ENCODE assay signal across 8 cellular contexts in the genomic region with DNA sequence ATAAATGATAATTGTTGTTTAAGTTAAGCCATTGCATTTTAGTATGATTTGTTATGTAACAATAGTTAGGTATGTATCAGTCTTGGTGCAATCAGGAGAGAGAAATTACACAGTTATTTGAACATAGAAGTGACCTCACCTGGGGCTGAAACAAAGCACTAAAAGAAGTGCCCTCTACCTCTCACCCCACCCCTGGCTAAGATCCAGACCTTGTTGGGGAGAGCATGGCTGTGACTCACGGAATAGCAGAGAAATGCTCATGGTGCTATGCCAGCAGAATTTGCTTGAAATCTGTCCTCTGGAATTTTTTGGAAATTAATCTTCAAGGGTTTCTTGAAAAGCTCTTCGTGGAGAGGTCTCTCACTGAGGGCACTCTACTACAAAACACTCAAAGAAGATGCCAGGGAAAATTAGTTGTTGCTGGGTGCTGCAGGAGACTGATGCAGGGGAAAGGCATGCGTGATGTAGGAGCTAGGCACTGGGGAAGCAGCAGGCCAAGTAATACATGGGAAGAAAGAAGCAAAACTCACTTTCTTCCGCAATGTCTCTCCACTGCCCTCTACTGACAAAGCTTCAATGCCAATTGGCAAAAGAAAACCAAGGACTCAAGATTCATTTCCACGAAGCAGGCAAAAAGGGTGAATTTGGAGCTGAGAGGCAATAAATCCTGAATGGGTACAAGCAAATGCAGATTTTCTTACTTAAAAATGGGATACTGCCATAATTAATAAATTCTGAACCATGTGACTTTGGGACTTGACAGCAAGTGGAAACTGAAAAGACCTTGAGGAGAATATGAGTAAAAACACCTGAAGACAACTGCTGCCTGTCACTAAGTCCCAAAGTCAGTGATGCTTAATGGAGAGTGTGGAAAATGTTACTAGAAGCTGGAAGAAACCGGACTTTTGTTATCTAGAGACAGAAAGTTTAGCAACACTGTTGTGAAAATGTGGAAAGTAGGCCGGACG.
DNase-seq lines count a peak whose midpoint lies in the region; ATAC-seq and TF ChIP-seq lines count a peak whose summit lies in the region.

No MANE protein-coding gene starts in this region.

- H3K4me3 ChIP-seq in cardiac fibroblast (replicated peaks in 1 of 2; ENCODE audit: low read depth in 2 of 2, low read length in 2 of 2): no peak overlapping the region

- intact Hi-C loops in activated T-helper 2 cell treated with anti-CD3 and anti-CD28 coated beads, Interferon-gamma antibody, Interleukin-2, Interleukin-4, amounts not matched to agents 10 μg/mL and 5 μg/mL and 100 μg/mL, durations not matched to agents 14 hours and 24 hours and 36 hours (cut with micrococcal nuclease): loop anchor here (2.0 to 10.0 kb wide), 4 partner anchors 90 to 420 kb away; partner anchors contain the start of gene POM121L2

- H3K27ac Mint-ChIP-seq in activated naive CD4-positive, alpha-beta T cell treated with anti-CD3 and anti-CD28 coated beads, Interleukin-2, amount 10 ng/mL, durations not matched to agents 7 days and 5 days: no peak overlapping the region
- no peak overlapping the region for H3K27ac Mint-ChIP-seq in osteocyte (ENCODE audit: unreplicated experiment)
- no peak overlapping the region for H3K27ac Mint-ChIP-seq in activated T-helper 2 cell treated with anti-CD3 and anti-CD28 coated beads, Interferon-gamma antibody, Interleukin-2, Interleukin-4, amounts not matched to agents 10 μg/mL and 5 μg/mL and 100 μg/mL, durations not matched to agents 14 hours and 24 hours and 36 hours
- no peak overlapping the region for H3K27ac Mint-ChIP-seq in glutamatergic neuron (ENCODE audit: unreplicated experiment)

- peaks cover 14% of the 10 kb centered on the region for H3K4me1 Mint-ChIP-seq in activated naive CD4-positive, alpha-beta T cell treated with anti-CD3 and anti-CD28 coated beads, Interleukin-2, amount 10 ng/mL, durations not matched to agents 7 days and 5 days
- H3K4me1 Mint-ChIP-seq in osteocyte (ENCODE audit: unreplicated experiment) (peaks cover 16% of the 10 kb centered on the region), glutamatergic neuron (ENCODE audit: low read depth, unreplicated experiment) (no peaks in the 10 kb centered on the region)
- peaks cover 20% of the 10 kb centered on the region for H3K4me1 Mint-ChIP-seq in activated T-helper 2 cell treated with anti-CD3 and anti-CD28 coated beads, Interferon-gamma antibody, Interleukin-2, Interleukin-4, amounts not matched to agents 10 μg/mL and 5 μg/mL and 100 μg/mL, durations not matched to agents 14 hours and 24 hours and 36 hours (ENCODE audit: low read depth)

- TF ChIP-seq CTCF in cardiac fibroblast (IDR thresholded peaks at IDR 0.05; ENCODE audit: low read depth, low read length): peak; percentile 87
- peak; percentile 59 for TF ChIP-seq CTCF in osteocyte (IDR thresholded peaks at IDR 0.05)
- TF ChIP-seq CTCF in glutamatergic neuron (IDR thresholded peaks at IDR 0.05; ENCODE audit: partially characterized antibody, unreplicated experiment): no peak

- peak; percentile 30 for DNase-seq in activated naive CD4-positive, alpha-beta T cell treated with anti-CD3 and anti-CD28 coated beads, Interleukin-2, amount 10 ng/mL, durations not matched to agents 7 days and 5 days
- no peak for DNase-seq in activated naive CD4-positive, alpha-beta T cell treated with anti-CD3 and anti-CD28 coated beads, Interleukin-2, amount 50 U/mL, for 16 hours
- DNase-seq in NCI-H146 (lab: John Stamatoyannopoulos, UW): peak; percentile 17
- DNase-seq in cardiac fibroblast (ENCODE audit: low read depth in 2 of 2): peak; percentile 81 to 88
- DNase-seq in osteocyte (ENCODE audit: extremely low spot score, unreplicated experiment): no peak
- no peak for DNase-seq in activated T-helper 2 cell treated with anti-CD3 and anti-CD28 coated beads, Interferon-gamma antibody, Interleukin-2, Interleukin-4, amounts not matched to agents 10 μg/mL and 5 μg/mL and 100 μg/mL, durations not matched to agents 14 hours and 24 hours and 36 hours (ENCODE audit: low spot score)
- DNase-seq in glutamatergic neuron: no peak

- H3K9me3 Mint-ChIP-seq in activated naive CD4-positive, alpha-beta T cell treated with anti-CD3 and anti-CD28 coated beads, Interleukin-2, amount 10 ng/mL, durations not matched to agents 7 days and 5 days: no peaks in the 10 kb centered on the region
- H3K9me3 Mint-ChIP-seq in osteocyte (ENCODE audit: unreplicated experiment) (no peaks in the 10 kb centered on the region), glutamatergic neuron (ENCODE audit: unreplicated experiment) (peaks cover 5% of the 10 kb centered on the region)
- H3K9me3 Mint-ChIP-seq in activated T-helper 2 cell treated with anti-CD3 and anti-CD28 coated beads, Interferon-gamma antibody, Interleukin-2, Interleukin-4, amounts not matched to agents 10 μg/mL and 5 μg/mL and 100 μg/mL, durations not matched to agents 14 hours and 24 hours and 36 hours: no peaks in the 10 kb centered on the region

- no peak overlapping the region for H3K4me3 Mint-ChIP-seq in activated naive CD4-positive, alpha-beta T cell treated with anti-CD3 and anti-CD28 coated beads, Interleukin-2, amount 10 ng/mL, durations not matched to agents 7 days and 5 days
- H3K4me3 Mint-ChIP-seq in osteocyte (ENCODE audit: unreplicated experiment) (no peak overlapping the region), glutamatergic neuron (ENCODE audit: unreplicated experiment) (no peak overlapping the region)
- H3K4me3 Mint-ChIP-seq in activated T-helper 2 cell treated with anti-CD3 and anti-CD28 coated beads, Interferon-gamma antibody, Interleukin-2, Interleukin-4, amounts not matched to agents 10 μg/mL and 5 μg/mL and 100 μg/mL, durations not matched to agents 14 hours and 24 hours and 36 hours (ENCODE audit: low read depth): no peak overlapping the region

- peaks cover 1% of the 10 kb centered on the region for H3K36me3 Mint-ChIP-seq in activated naive CD4-positive, alpha-beta T cell treated with anti-CD3 and anti-CD28 coated beads, Interleukin-2, amount 10 ng/mL, durations not matched to agents 7 days and 5 days
- H3K36me3 Mint-ChIP-seq in osteocyte (ENCODE audit: unreplicated experiment) (no peaks in the 10 kb centered on the region), glutamatergic neuron (ENCODE audit: unreplicated experiment) (no peaks in the 10 kb centered on the region)
- H3K36me3 Mint-ChIP-seq in activated T-helper 2 cell treated with anti-CD3 and anti-CD28 coated beads, Interferon-gamma antibody, Interleukin-2, Interleukin-4, amounts not matched to agents 10 μg/mL and 5 μg/mL and 100 μg/mL, durations not matched to agents 14 hours and 24 hours and 36 hours (ENCODE audit: low read depth): no peaks in the 10 kb centered on the region

- no peak for ATAC-seq in HG03095 (IDR thresholded peaks at IDR 0.05; ENCODE audit: unreplicated experiment)

- peaks cover 58% of the 10 kb centered on the region for H3K27me3 Mint-ChIP-seq in activated naive CD4-positive, alpha-beta T cell treated with anti-CD3 and anti-CD28 coated beads, Interleukin-2, amount 10 ng/mL, durations not matched to agents 7 days and 5 days
- H3K27me3 Mint-ChIP-seq in osteocyte (ENCODE audit: unreplicated experiment): peaks cover 17% of the 10 kb centered on the region
- H3K27me3 Mint-ChIP-seq in activated T-helper 2 cell treated with anti-CD3 and anti-CD28 coated beads, Interferon-gamma antibody, Interleukin-2, Interleukin-4, amounts not matched to agents 10 μg/mL and 5 μg/mL and 100 μg/mL, durations not matched to agents 14 hours and 24 hours and 36 hours (ENCODE audit: low read depth): peaks cover 36% of the 10 kb centered on the region
- H3K27me3 Mint-ChIP-seq in glutamatergic neuron (ENCODE audit: unreplicated experiment): peaks cover 8% of the 10 kb centered on the region

- CTCF ChIA-PET in activated naive CD4-positive, alpha-beta T cell treated with anti-CD3 and anti-CD28 coated beads, Interleukin-2, amount 10 ng/mL, durations not matched to agents 7 days and 5 days (lab: Charles Lee): interaction anchor here (0.8 to 2.2 kb wide), 11 partner anchors 8 to 445 kb away, joined by 3 to 18 read pairs (median 4); partner anchors contain the start of gene POM121L2

Comparison
In these comparisons a context has a peak if more than half of its experiments do, and no peak if none do; other contexts are left out.
1. DNase-seq: peak in activated naive CD4-positive, alpha-beta T cell treated with anti-CD3 and anti-CD28 coated beads, Interleukin-2, amount 10 ng/mL, durations not matched to agents 7 days and 5 days (single experiment), NCI-H146 (single experiment) and cardiac fibroblast (2 of 2); none in activated naive CD4-positive, alpha-beta T cell treated with anti-CD3 and anti-CD28 coated beads, Interleukin-2, amount 50 U/mL, for 16 hours (single experiment), osteocyte (single experiment), activated T-helper 2 cell treated with anti-CD3 and anti-CD28 coated beads, Interferon-gamma antibody, Interleukin-2, Interleukin-4, amounts not matched to agents 10 μg/mL and 5 μg/mL and 100 μg/mL, durations not matched to agents 14 hours and 24 hours and 36 hours (single experiment) and glutamatergic neuron (single experiment).